In genomic region chr19:50475101-50475568, GRCh38 we compare ENCODE assay signal across 18 cellular contexts. TPM values are rescaled to one million over a fixed set of nuclear protein-coding genes. Genes with fewer than 3 reads are reported as not detected.
A peak's percentile ranks its signal among the peaks of the same experiment; 100 is the strongest.
DNase-seq lines count a peak whose midpoint lies in the region; ATAC-seq and TF ChIP-seq lines count a peak whose summit lies in the region.
"Had no signal": no experiment of that assay in that cellular context is flagged by ENCODE, and none has a peak within 500 bp of the region (broad histone marks: within the 10 kb centered on the region; RNA-seq: fewer than 3 reads in every experiment).

No MANE protein-coding gene starts in this region.

- H3K4me3 Mint-ChIP-seq in CD4-positive, CD25-positive, alpha-beta regulatory T cell, result peak overlapping the region; percentile 73 to 99 (median 98)
- H3K4me3 Mint-ChIP-seq in Caco-2 (ENCODE audit: unreplicated experiment), result peak overlapping the region; percentile 89
- H3K4me3 Mint-ChIP-seq in activated naive CD8-positive, alpha-beta T cell treated with anti-CD3 and anti-CD28 coated beads, Interleukin-2, amount 50 U/mL, for 24 hours, result peak overlapping the region; percentile 34
- H3K4me3 Mint-ChIP-seq in natural killer cell, result peak overlapping the region; percentile 99

- no peak overlapping the region for H3K4me3 ChIP-seq in CD4-positive, CD25-positive, alpha-beta regulatory T cell (ENCODE audit: low read depth, low read length)
- H3K4me3 ChIP-seq in Caco-2 (ENCODE audit: low read depth, low read length), result no peak overlapping the region
- H3K4me3 ChIP-seq: BLaER1 had no signal

- no peak for DNase-seq in CD4-positive, CD25-positive, alpha-beta regulatory T cell
- no peak for DNase-seq in Caco-2
- DNase-seq in activated naive CD8-positive, alpha-beta T cell treated with anti-CD3 and anti-CD28 coated beads, Interleukin-2, amount 50 U/mL, for 24 hours, result no peak
- no peak for DNase-seq in natural killer cell
- no peak for DNase-seq in NCI-H1436 treated with DMSO at 0.1 percent for 48 hours (lab: John Stamatoyannopoulos, UW)
- no peak for DNase-seq in D341Med (ENCODE audit: low spot score)
- no peak for DNase-seq in NCI-H510A (lab: John Stamatoyannopoulos, UW)
- DNase-seq: activated CD8-positive, alpha-beta memory T cell treated with anti-CD3 and anti-CD28 coated beads for 24 hours; IMR-90; NCI-H1092 treated with DMSO at 0.1 percent for 48 hours; NK-92 treated with Interleukin-12 subunit alpha and Interleukin-12 subunit beta, amount 100 ng/mL, for 24 hours; T1000 had no signal

- H3K4me1 Mint-ChIP-seq in CD4-positive, CD25-positive, alpha-beta regulatory T cell, result peaks cover 0 to 25% (median 19%) of the 10 kb centered on the region in 4 donors
- H3K4me1 Mint-ChIP-seq in Caco-2 (ENCODE audit: low read depth, unreplicated experiment) (no peaks in the 10 kb centered on the region), natural killer cell (peaks cover 25 to 42% of the 10 kb centered on the region in 2 donors)
- peaks cover 24% of the 10 kb centered on the region for H3K4me1 Mint-ChIP-seq in activated naive CD8-positive, alpha-beta T cell treated with anti-CD3 and anti-CD28 coated beads, Interleukin-2, amount 50 U/mL, for 24 hours

- ATAC-seq in CD4-positive, CD25-positive, alpha-beta regulatory T cell (ENCODE audit: low read depth in 2 of 2), result no peak
- ATAC-seq in activated naive CD8-positive, alpha-beta T cell treated with anti-CD3 and anti-CD28 coated beads, Interleukin-2, amount 50 U/mL, for 24 hours, result no peak
- ATAC-seq in natural killer cell (no peak), HG02763 (IDR thresholded peaks at IDR 0.05; ENCODE audit: unreplicated experiment) (no peak)

- POLR2A ChIA-PET in Caco-2 (lab: Charles Lee), result no interaction called here

- no peaks in the 10 kb centered on the region for H3K27me3 ChIP-seq in CD4-positive, CD25-positive, alpha-beta regulatory T cell (ENCODE audit: control insufficient read depth, insufficient read depth, low read length)
- H3K27me3 ChIP-seq in Caco-2 (replicated peaks; ENCODE audit: control insufficient read depth, insufficient read depth, low read length), result no peaks in the 10 kb centered on the region

- CTCF ChIA-PET in Caco-2 (lab: Charles Lee), result no interaction called here

- no TSS peak for BruUV-seq in Caco-2 (replicated peaks; lab: Mats Ljungman, UMichigan)

- H3K4me1 ChIP-seq in CD4-positive, CD25-positive, alpha-beta regulatory T cell (ENCODE audit: control insufficient read depth, insufficient read depth, low read length, poor library complexity, severe bottlenecking), result peaks cover 26% of the 10 kb centered on the region
- H3K4me1 ChIP-seq in Caco-2, result no peaks in the 10 kb centered on the region

- peak overlapping the region; percentile 85 to 98 (median 97) for H3K27ac Mint-ChIP-seq in CD4-positive, CD25-positive, alpha-beta regulatory T cell
- H3K27ac Mint-ChIP-seq in Caco-2 (ENCODE audit: unreplicated experiment) (peak overlapping the region; percentile 54), natural killer cell (peak overlapping the region; percentile 91 to 99)
- H3K27ac Mint-ChIP-seq in activated naive CD8-positive, alpha-beta T cell treated with anti-CD3 and anti-CD28 coated beads, Interleukin-2, amount 50 U/mL, for 24 hours, result peak overlapping the region; percentile 91

- peaks cover 12% of the 10 kb centered on the region for H3K36me3 ChIP-seq in CD4-positive, CD25-positive, alpha-beta regulatory T cell (ENCODE audit: control insufficient read depth, insufficient read depth, low read length)
- H3K36me3 ChIP-seq in Caco-2 (ENCODE audit: control insufficient read depth, insufficient read depth, low read length), result no peaks in the 10 kb centered on the region
- H3K36me3 ChIP-seq: BLaER1 had no signal

- H3K36me3 Mint-ChIP-seq in CD4-positive, CD25-positive, alpha-beta regulatory T cell, result peaks cover 11% of the 10 kb centered on the region
- H3K36me3 Mint-ChIP-seq in Caco-2 (ENCODE audit: insufficient read depth, unreplicated experiment) (peaks cover 36% of the 10 kb centered on the region), natural killer cell (no peaks in the 10 kb centered on the region)
- H3K36me3 Mint-ChIP-seq in activated naive CD8-positive, alpha-beta T cell treated with anti-CD3 and anti-CD28 coated beads, Interleukin-2, amount 50 U/mL, for 24 hours (ENCODE audit: low read depth), result peaks cover 11% of the 10 kb centered on the region

- TF ChIP-seq CTCF in Caco-2 (IDR thresholded peaks at IDR 0.05; ENCODE audit: insufficient read depth in 1 of 2, low read depth in 1 of 2, low read length in 1 of 2, severe bottlenecking in 1 of 2, unreplicated experiment in 1 of 2) (no peak), natural killer cell (IDR thresholded peaks at IDR 0.05) (no peak)

- H3K9me3 ChIP-seq in CD4-positive, CD25-positive, alpha-beta regulatory T cell (ENCODE audit: control insufficient read depth in 2 of 2, low read length in 2 of 2), result no peaks in the 10 kb centered on the region
- no peaks in the 10 kb centered on the region for H3K9me3 ChIP-seq in Caco-2
- H3K9me3 ChIP-seq: BLaER1 had no signal

- peaks cover 0 to 1% (median 0%) of the 10 kb centered on the region in 7 donors for H3K9me3 Mint-ChIP-seq in CD4-positive, CD25-positive, alpha-beta regulatory T cell
- H3K9me3 Mint-ChIP-seq in Caco-2 (ENCODE audit: unreplicated experiment) (no peaks in the 10 kb centered on the region), natural killer cell (no peaks in the 10 kb centered on the region)
- H3K9me3 Mint-ChIP-seq in activated naive CD8-positive, alpha-beta T cell treated with anti-CD3 and anti-CD28 coated beads, Interleukin-2, amount 50 U/mL, for 24 hours, result no peaks in the 10 kb centered on the region

- H3K27me3 Mint-ChIP-seq in CD4-positive, CD25-positive, alpha-beta regulatory T cell, result peaks cover 9% of the 10 kb centered on the region
- H3K27me3 Mint-ChIP-seq in Caco-2 (ENCODE audit: insufficient read depth, unreplicated experiment) (no peaks in the 10 kb centered on the region), natural killer cell (ENCODE audit: low read depth in 2 of 2) (no peaks in the 10 kb centered on the region)
- H3K27me3 Mint-ChIP-seq in activated naive CD8-positive, alpha-beta T cell treated with anti-CD3 and anti-CD28 coated beads, Interleukin-2, amount 50 U/mL, for 24 hours, result no peaks in the 10 kb centered on the region

- intact Hi-C loops in Caco-2 (cut with micrococcal nuclease; ENCODE audit: unreplicated experiment) (no loop called here), natural killer cell (cut with micrococcal nuclease) (loop anchor here (5.0 kb wide), 1 partner anchor 118 kb away; no protein-coding TSS in a partner anchor)

- peak overlapping the region; percentile 10 for H3K27ac ChIP-seq in CD4-positive, CD25-positive, alpha-beta regulatory T cell (ENCODE audit: insufficient read depth, low read length, poor library complexity, severe bottlenecking)
- H3K27ac ChIP-seq: BLaER1 had no signal

RNA-seq across cellular contexts. Expression of gene EMC10, which starts 1.2 kb away (rescaled TPM):
- total RNA-seq in CD4-positive, CD25-positive, alpha-beta regulatory T cell, result 83.7 TPM
- 10 to 100 TPM in 1 of 4 donors, 1 to 10 TPM in 3; 8.0 to 12.7 (median 9.3) TPM for polyA plus RNA-seq in CD4-positive, CD25-positive, alpha-beta regulatory T cell
- total RNA-seq in Caco-2 (2022) (42.9 and 46.3 TPM in 2 replicates), natural killer cell (10 to 100 TPM; 79.5 to 85.1 (median 80.1) TPM)

RNA-seq across cellular contexts. Expression of gene GARIN5A, which starts 1.5 kb away (rescaled TPM):
- total RNA-seq in CD4-positive, CD25-positive, alpha-beta regulatory T cell, result 0.64 TPM
- under 1 TPM in 2 of 4 donors, not detected in 2; 0.39 to 0.83 TPM for polyA plus RNA-seq in CD4-positive, CD25-positive, alpha-beta regulatory T cell
- 1.4 and 1.5 TPM in 2 replicates for total RNA-seq in Caco-2 (2022)
- total RNA-seq in natural killer cell, result under 1 TPM in 1 of 3 donors, not detected in 2; 0.59 TPM
- total RNA-seq: glomerular endothelial cell, IMR-90 had no signal

RNA-seq across cellular contexts. Expression of gene JOSD2, which starts 35.9 kb away (rescaled TPM):
- 18.5 TPM for total RNA-seq in CD4-positive, CD25-positive, alpha-beta regulatory T cell
- polyA plus RNA-seq in CD4-positive, CD25-positive, alpha-beta regulatory T cell, result 10 to 100 TPM; 16.6 to 37.7 (median 28.4) TPM
- total RNA-seq in Caco-2 (2022) (27.7 and 27.9 TPM in 2 replicates), natural killer cell (10 to 100 TPM; 18.8 to 22.0 (median 20.3) TPM)

RNA-seq across cellular contexts. Expression of gene ASPDH, which starts 38.6 kb away (rescaled TPM):
- total RNA-seq in CD4-positive, CD25-positive, alpha-beta regulatory T cell, result not detected
- polyA plus RNA-seq in CD4-positive, CD25-positive, alpha-beta regulatory T cell, result not detected
- not detected in 2 replicates for total RNA-seq in Caco-2 (2022)
- not detected for total RNA-seq in natural killer cell
- total RNA-seq: Daoy, epithelial cell of proximal tubule, glomerular endothelial cell, H4, IMR-90 had no signal
- polyA plus RNA-seq: IMR-90 had no signal

RNA-seq across cellular contexts. Expression of gene MYBPC2, which starts 42.4 kb away (rescaled TPM):
- total RNA-seq in CD4-positive, CD25-positive, alpha-beta regulatory T cell, result 0.49 TPM
- under 1 TPM in 1 of 4 donors, not detected in 3; 0.23 TPM for polyA plus RNA-seq in CD4-positive, CD25-positive, alpha-beta regulatory T cell
- total RNA-seq in Caco-2 (2022) (0.91 and 1.6 TPM in 2 replicates), natural killer cell (under 1 TPM in 2 of 3 donors, not detected in 1; 0.09 to 0.15 TPM)
- total RNA-seq: Daoy, epithelial cell of proximal tubule, glomerular endothelial cell, H4, IMR-90 had no signal
- polyA plus RNA-seq: IMR-90 had no signal

Comparison
In these comparisons a context has a peak if more than half of its experiments do, and no peak if none do; other contexts are left out.
1. H3K4me3 Mint-ChIP-seq: peak in every context shown above with its lines; median percentile 99 in natural killer cell; 98 in CD4-positive, CD25-positive, alpha-beta regulatory T cell; 89 in Caco-2; 34 in activated naive CD8-positive, alpha-beta T cell treated with anti-CD3 and anti-CD28 coated beads, Interleukin-2, amount 50 U/mL, for 24 hours.